In the genomic region with DNA sequence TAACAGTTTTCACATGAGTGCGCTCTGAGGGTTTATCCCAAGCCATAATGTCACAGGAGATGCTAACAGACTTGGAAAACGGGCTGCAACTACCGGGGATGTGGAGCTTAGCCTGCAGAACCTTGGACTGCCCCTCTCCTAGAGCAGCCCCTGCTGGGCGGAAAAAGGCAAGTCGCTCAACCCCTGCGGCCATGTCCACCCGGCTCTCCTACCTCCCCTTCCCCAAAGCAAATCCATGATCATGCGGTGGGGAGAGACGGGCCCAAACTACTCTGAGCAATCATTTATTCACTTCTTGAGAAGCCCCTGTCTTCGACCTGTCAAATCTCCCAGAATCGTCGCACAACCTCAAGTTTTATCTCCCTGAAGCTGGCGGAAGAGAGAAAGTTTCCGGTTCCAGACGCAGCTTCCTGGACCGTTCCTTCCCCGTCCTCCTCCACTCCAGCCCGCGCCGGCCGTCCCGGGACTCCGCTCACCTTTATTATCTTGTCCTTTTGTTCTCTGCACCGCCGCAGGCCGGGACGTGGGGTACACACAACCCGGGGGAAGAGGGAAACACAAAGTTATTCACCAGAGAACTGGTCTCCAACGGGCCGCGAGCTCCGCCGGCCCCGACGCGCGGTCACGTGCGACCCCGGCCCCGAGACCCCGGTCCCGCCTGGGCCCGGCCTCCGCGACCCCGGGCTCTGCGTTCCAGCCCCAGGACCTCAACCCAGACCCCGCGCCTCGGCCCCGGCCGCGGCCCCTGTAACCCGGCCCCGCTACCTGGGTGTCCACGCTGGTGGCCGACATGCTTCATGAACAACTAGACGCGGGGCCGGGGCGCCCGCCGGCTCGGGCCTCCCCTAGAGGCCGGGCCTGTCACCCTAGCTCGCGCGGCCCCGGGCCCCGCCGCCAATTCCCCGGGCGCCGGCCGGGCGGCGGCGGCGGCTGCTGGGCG, we compare ENCODE assay signal across 8 cellular contexts. TPM values are rescaled to one million over a fixed set of nuclear protein-coding genes. Genes with fewer than 3 reads are reported as not detected.
DNase-seq lines count a peak whose midpoint lies in the region; ATAC-seq lines count a peak whose summit lies in the region.

No MANE protein-coding gene starts in this region.

- peaks cover 53% of the 10 kb centered on the region for H3K4me1 Mint-ChIP-seq in activated T-cell treated with anti-CD3 and anti-CD28 coated beads, Interleukin-2, amount 50 U/mL, for 24 hours (ENCODE audit: low read depth)

- H3K27me3 ChIP-seq in trophoblast cell (ENCODE audit: insufficient read depth, low read length), result no peaks in the 10 kb centered on the region

- H3K27me3 Mint-ChIP-seq in activated T-cell treated with anti-CD3 and anti-CD28 coated beads, Interleukin-2, amount 50 U/mL, for 24 hours, result no peaks in the 10 kb centered on the region

- H2AK5ac ChIP-seq in trophoblast cell (ENCODE audit: low read length), result peak overlapping the region; percentile 94

- no peaks in the 10 kb centered on the region for H3K9me3 Mint-ChIP-seq in activated T-cell treated with anti-CD3 and anti-CD28 coated beads, Interleukin-2, amount 50 U/mL, for 24 hours

- H3K4me2 ChIP-seq in trophoblast cell (ENCODE audit: low read length), result peak overlapping the region; percentile 82

- peak overlapping the region; percentile 77 for H2AFZ ChIP-seq in trophoblast cell (ENCODE audit: insufficient read depth, low read length, poor library complexity)

- H3K4me3 Mint-ChIP-seq in activated T-cell treated with anti-CD3 and anti-CD28 coated beads, Interleukin-2, amount 50 U/mL, for 24 hours, result peak overlapping the region; percentile 98

- H2BK12ac ChIP-seq in trophoblast cell (ENCODE audit: low read length), result peak overlapping the region; percentile 68

- H3K4me1 ChIP-seq in trophoblast cell (ENCODE audit: control insufficient read depth in 1 of 2, insufficient read depth in 2 of 2, low read length in 2 of 2), result peaks cover 22 to 31% of the 10 kb centered on the region in 2 experiments

- peaks cover 51% of the 10 kb centered on the region for H3K36me3 Mint-ChIP-seq in activated T-cell treated with anti-CD3 and anti-CD28 coated beads, Interleukin-2, amount 50 U/mL, for 24 hours (ENCODE audit: low read depth)

- H3K9ac ChIP-seq in trophoblast cell (ENCODE audit: low read length), result peak overlapping the region; percentile 90

- H3K27ac Mint-ChIP-seq in activated T-cell treated with anti-CD3 and anti-CD28 coated beads, Interleukin-2, amount 50 U/mL, for 24 hours, result peak overlapping the region; percentile 97

- H3K18ac ChIP-seq in trophoblast cell (ENCODE audit: low read length), result peak overlapping the region; percentile 83

- H3K4ac ChIP-seq in trophoblast cell (ENCODE audit: low read depth, low read length), result peak overlapping the region; percentile 90

- H2BK120ac ChIP-seq in trophoblast cell (ENCODE audit: insufficient read depth, low read length, poor library complexity), result peak overlapping the region; percentile 90

- H3K36me3 ChIP-seq in trophoblast cell (ENCODE audit: control insufficient read depth in 1 of 2, insufficient read depth in 2 of 2, low read length in 2 of 2), result peaks cover 27 to 35% of the 10 kb centered on the region in 2 experiments

- H3K4me3 ChIP-seq in trophoblast cell (ENCODE audit: low read depth, low read length), result peak overlapping the region; percentile 89

- DNase-seq in NCI-H524 (lab: John Stamatoyannopoulos, UW) (peak; percentile 22 to 33), NCI-H524 treated with DMSO at 0.1 percent for 48 hours (lab: John Stamatoyannopoulos, UW) (no peak), LoVo (ENCODE audit: low spot score) (peak; percentile 60), foreskin melanocyte (peak; percentile 36), trophoblast cell (peak; percentile 49 to 62), SKM-1 (lab: John Stamatoyannopoulos, UW; ENCODE audit: unreplicated experiment) (no peak)
- DNase-seq in activated T-cell treated with anti-CD3 and anti-CD28 coated beads, Interleukin-2, amount 50 U/mL, for 24 hours, result peak; percentile 38

- peaks cover 21% of the 10 kb centered on the region for H3K79me1 ChIP-seq in trophoblast cell (ENCODE audit: low read length)

- H4K91ac ChIP-seq in trophoblast cell (ENCODE audit: low read depth, low read length), result peak overlapping the region; percentile 98

- peak overlapping the region; percentile 85 for H3K27ac ChIP-seq in trophoblast cell (ENCODE audit: low read depth, low read length)

- ATAC-seq in GM21737 (IDR thresholded peaks at IDR 0.05; ENCODE audit: unreplicated experiment), result peak; percentile 11

- peak overlapping the region; percentile 93 for H3K14ac ChIP-seq in trophoblast cell (ENCODE audit: low read length)

- peak overlapping the region; percentile 43 for H3K23ac ChIP-seq in trophoblast cell (ENCODE audit: low read length)

- peak overlapping the region; percentile 90 for H4K12ac ChIP-seq in trophoblast cell (ENCODE audit: low read depth, low read length)

- H2BK5ac ChIP-seq in trophoblast cell (ENCODE audit: low read depth, low read length, poor library complexity), result peak overlapping the region; percentile 96

- H3K79me2 ChIP-seq in trophoblast cell (ENCODE audit: control insufficient read depth, insufficient read depth, low read length, poor library complexity), result peaks cover 39% of the 10 kb centered on the region

- no CpG with 5 or more reads among the region's 81 CpGs for WGBS in trophoblast cell (ENCODE audit: extremely low coverage, insufficient coverage, insufficient read length)

- no peaks in the 10 kb centered on the region for H3K9me3 ChIP-seq in trophoblast cell (ENCODE audit: insufficient read depth, low read depth, low read length)

- H4K8ac ChIP-seq in trophoblast cell (ENCODE audit: low read depth, low read length), result peak overlapping the region; percentile 72

RNA-seq across cellular contexts. Expression of a gene that starts 0.6 kb away (rescaled TPM):
- polyA plus RNA-seq in trophoblast cell (2013), result 89.1 and 94.0 TPM in 2 replicates

RNA-seq across cellular contexts. Expression of a gene that starts 20.3 kb away (rescaled TPM):
- polyA plus RNA-seq in trophoblast cell (2013), result 12.8 and 14.9 TPM in 2 replicates

RNA-seq across cellular contexts. Expression of a gene that starts 38.9 kb away (rescaled TPM):
- 40.3 and 44.3 TPM in 2 replicates for polyA plus RNA-seq in trophoblast cell (2013)

RNA-seq across cellular contexts. Expression of a gene that starts 57.2 kb away (rescaled TPM):
- 83.1 and 87.4 TPM in 2 replicates for polyA plus RNA-seq in trophoblast cell (2013)

Comparison
In these comparisons a context has a peak if more than half of its experiments do, and no peak if none do; other contexts are left out.
1. DNase-seq: peak in NCI-H524 (2 of 2), LoVo (single experiment), activated T-cell treated with anti-CD3 and anti-CD28 coated beads, Interleukin-2, amount 50 U/mL, for 24 hours (single experiment), foreskin melanocyte (single experiment) and trophoblast cell (2 of 2); none in NCI-H524 treated with DMSO at 0.1 percent for 48 hours (single experiment) and SKM-1 (single experiment).